ENCODE assay signal across 1 cellular context in the genomic region with DNA sequence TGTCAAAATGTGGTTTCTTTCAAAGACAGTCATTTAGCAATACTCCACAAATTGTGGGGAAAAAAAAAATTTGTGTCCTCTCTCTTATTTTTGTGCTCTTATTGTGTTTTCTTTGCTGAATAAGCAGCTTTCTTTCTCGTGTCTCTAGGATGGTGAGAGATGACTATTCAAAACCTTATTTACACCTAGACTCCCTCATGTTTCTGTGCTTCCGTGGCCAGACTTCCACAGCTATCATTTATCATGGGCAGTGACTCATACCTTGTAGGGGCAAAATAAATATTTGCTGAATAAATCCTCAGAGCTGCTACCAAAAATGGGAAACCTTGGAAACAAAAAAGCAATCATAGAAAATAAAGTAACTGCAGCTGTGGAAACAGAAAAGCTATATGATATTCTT.
TF ChIP-seq lines count a peak whose summit lies in the region.

No MANE protein-coding gene starts in this region.

TF ChIP-seq in K562, 482 proteins besides CTCF, POLR2A, EP300 and RAD21 (continued from another document):
- TF ChIP-seq, protein P1, sequence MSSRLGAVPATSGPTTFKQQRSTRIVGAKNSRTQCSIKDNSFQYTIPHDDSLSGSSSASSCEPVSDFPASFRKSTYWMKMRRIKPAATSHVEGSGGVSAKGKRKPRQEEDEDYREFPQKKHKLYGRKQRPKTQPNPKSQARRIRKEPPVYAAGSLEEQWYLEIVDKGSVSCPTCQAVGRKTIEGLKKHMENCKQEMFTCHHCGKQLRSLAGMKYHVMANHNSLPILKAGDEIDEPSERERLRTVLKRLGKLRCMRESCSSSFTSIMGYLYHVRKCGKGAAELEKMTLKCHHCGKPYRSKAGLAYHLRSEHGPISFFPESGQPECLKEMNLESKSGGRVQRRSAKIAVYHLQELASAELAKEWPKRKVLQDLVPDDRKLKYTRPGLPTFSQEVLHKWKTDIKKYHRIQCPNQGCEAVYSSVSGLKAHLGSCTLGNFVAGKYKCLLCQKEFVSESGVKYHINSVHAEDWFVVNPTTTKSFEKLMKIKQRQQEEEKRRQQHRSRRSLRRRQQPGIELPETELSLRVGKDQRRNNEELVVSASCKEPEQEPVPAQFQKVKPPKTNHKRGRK (tag; IDR thresholded peaks at IDR 0.05) = no peak
- no peak for TF ChIP-seq TRIM28 (IDR thresholded peaks at IDR 0.05)
- no peak for TF ChIP-seq GABPB2 (CRISPR knock-in tag; conservative IDR thresholded peaks at IDR 0.05)
- no peak for TF ChIP-seq NFRKB (IDR thresholded peaks at IDR 0.05; ENCODE audit: low read depth)
- no peak for TF ChIP-seq MTA1 (IDR thresholded peaks at IDR 0.05; ENCODE audit: borderline replicate concordance)
- peak; percentile 51 for TF ChIP-seq MAFG (tag; conservative IDR thresholded peaks at IDR 0.05)
- no peak for TF ChIP-seq NFIC (IDR thresholded peaks at IDR 0.05)
- TF ChIP-seq FOXK2 (conservative IDR thresholded peaks at IDR 0.05 in 1 of 2, IDR thresholded peaks at IDR 0.05 in 1 of 2; ENCODE audit: low read depth in 2 of 2) = no peak
